1 cellular context compared by ENCODE assay signal in the genomic region with DNA sequence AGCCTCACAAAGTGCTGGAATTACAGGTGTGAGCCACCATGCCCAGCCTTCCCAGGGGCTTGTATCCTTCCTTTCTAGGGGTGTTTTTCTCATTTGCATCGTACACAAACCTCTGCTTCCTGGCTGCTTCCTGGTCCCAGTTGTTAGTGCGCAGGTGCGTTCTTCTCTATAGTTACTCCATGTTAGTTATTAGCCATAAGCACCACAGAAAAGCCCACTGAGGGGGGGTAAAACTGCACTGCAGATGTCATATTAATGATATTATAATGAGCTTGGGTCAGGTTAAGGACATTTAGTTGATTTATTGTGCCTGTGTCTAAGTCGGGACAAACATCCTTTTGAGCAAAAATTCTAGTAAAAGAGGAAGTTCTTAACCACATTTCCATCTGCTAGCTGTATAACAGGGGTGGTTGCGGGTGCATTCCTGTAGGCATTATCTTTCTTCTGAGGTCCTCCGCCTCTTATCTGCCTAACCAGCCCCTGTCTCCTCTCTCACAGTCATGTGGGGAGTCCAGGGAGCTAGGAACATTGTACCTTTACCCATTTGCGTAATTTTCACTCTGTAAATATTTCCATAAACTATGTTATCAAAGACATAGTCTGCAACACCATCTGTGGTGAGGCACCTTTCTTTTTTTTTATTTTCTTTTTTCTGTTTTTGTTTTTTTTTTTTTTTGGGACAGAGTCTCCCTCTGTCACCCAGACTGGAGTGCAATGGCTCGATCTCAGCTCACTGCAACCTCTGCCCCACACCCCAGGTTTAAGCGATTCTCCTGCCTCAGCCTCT.
A peak's percentile ranks its signal among the peaks of the same experiment; 100 is the strongest.
TF ChIP-seq lines count a peak whose summit lies in the region.

No MANE protein-coding gene starts in this region.

TF ChIP-seq in GM12878, 131 proteins besides CTCF, POLR2A, EP300 and RAD21 (continued from another document):
- TF ChIP-seq E4F1 (IDR thresholded peaks at IDR 0.05; ENCODE audit: borderline replicate concordance, partially characterized antibody) (no peak), ATF7 (IDR thresholded peaks at IDR 0.05; ENCODE audit: low read depth) (no peak), ZNF622 (IDR thresholded peaks at IDR 0.05) (no peak), CBFB (IDR thresholded peaks at IDR 0.05; ENCODE audit: low read depth) (no peak), ZNF687 (IDR thresholded peaks at IDR 0.05) (no peak), RUNX3 (IDR thresholded peaks at IDR 0.05; ENCODE audit: low read length) (peak; percentile 74), KAT2A (conservative IDR thresholded peaks at IDR 0.05; ENCODE audit: control insufficient read depth, low read depth, low read length) (no peak), CHD1 (IDR thresholded peaks at IDR 0.05; ENCODE audit: low read depth, low read length) (no peak), POU2F2 (IDR thresholded peaks at IDR 0.05; ENCODE audit: borderline replicate concordance, low read depth, low read length) (no peak), ZNF274 (IDR thresholded peaks at IDR 0.05; ENCODE audit: insufficient read depth, insufficient read length) (no peak), TCF3 (IDR thresholded peaks at IDR 0.05; ENCODE audit: borderline replicate concordance, insufficient read depth, low read depth, low read length) (no peak), GATAD2B (conservative IDR thresholded peaks at IDR 0.05; ENCODE audit: low read depth) (no peak), MEF2B (IDR thresholded peaks at IDR 0.05; ENCODE audit: partially characterized antibody, poor library complexity, severe bottlenecking) (no peak), USF2 (IDR thresholded peaks at IDR 0.05; ENCODE audit: borderline replicate concordance, low read depth, low read length) (no peak), ASH2L (IDR thresholded peaks at IDR 0.05; ENCODE audit: borderline replicate concordance, low read depth) (no peak), PAX5 (IDR thresholded peaks at IDR 0.05; ENCODE audit: borderline replicate concordance, low read depth, low read length) (no peak), ZZZ3 (IDR thresholded peaks at IDR 0.05; ENCODE audit: control insufficient read depth, insufficient read length, low read depth) (no peak), RAD51 (IDR thresholded peaks at IDR 0.05) (no peak), CBX5 (IDR thresholded peaks at IDR 0.05; ENCODE audit: low read depth) (no peak), PAX8 (IDR thresholded peaks at IDR 0.05) (no peak), SPI1 (IDR thresholded peaks at IDR 0.05; ENCODE audit: borderline replicate concordance, insufficient read depth, low read depth, low read length) (peak; percentile 55; the same call in 1 of the 2 replicates), ZNF384 (IDR thresholded peaks at IDR 0.05; ENCODE audit: borderline replicate concordance, low read depth, low read length) (no peak), IKZF2 (IDR thresholded peaks at IDR 0.05) (peak; percentile 71 to 79; a peak in 3 of 4 replicates), ZBED1 (IDR thresholded peaks at IDR 0.05; ENCODE audit: borderline replicate concordance) (no peak), IKZF1 (conservative IDR thresholded peaks at IDR 0.05) (peak; percentile 55; the same call in 1 of the 2 replicates), STAT3 (IDR thresholded peaks at IDR 0.05; ENCODE audit: low read depth, low read length) (no peak)
- TF ChIP-seq, protein P1, sequence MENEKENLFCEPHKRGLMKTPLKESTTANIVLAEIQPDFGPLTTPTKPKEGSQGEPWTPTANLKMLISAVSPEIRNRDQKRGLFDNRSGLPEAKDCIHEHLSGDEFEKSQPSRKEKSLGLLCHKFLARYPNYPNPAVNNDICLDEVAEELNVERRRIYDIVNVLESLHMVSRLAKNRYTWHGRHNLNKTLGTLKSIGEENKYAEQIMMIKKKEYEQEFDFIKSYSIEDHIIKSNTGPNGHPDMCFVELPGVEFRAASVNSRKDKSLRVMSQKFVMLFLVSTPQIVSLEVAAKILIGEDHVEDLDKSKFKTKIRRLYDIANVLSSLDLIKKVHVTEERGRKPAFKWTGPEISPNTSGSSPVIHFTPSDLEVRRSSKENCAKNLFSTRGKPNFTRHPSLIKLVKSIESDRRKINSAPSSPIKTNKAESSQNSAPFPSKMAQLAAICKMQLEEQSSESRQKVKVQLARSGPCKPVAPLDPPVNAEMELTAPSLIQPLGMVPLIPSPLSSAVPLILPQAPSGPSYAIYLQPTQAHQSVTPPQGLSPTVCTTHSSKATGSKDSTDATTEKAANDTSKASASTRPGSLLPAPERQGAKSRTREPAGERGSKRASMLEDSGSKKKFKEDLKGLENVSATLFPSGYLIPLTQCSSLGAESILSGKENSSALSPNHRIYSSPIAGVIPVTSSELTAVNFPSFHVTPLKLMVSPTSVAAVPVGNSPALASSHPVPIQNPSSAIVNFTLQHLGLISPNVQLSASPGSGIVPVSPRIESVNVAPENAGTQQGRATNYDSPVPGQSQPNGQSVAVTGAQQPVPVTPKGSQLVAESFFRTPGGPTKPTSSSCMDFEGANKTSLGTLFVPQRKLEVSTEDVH (IDR thresholded peaks at IDR 0.05; ENCODE audit: low read depth, partially characterized antibody) = no peak
- TF ChIP-seq, protein P2, sequence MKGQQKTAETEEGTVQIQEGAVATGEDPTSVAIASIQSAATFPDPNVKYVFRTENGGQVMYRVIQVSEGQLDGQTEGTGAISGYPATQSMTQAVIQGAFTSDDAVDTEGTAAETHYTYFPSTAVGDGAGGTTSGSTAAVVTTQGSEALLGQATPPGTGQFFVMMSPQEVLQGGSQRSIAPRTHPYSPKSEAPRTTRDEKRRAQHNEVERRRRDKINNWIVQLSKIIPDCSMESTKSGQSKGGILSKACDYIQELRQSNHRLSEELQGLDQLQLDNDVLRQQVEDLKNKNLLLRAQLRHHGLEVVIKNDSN (IDR thresholded peaks at IDR 0.05; ENCODE audit: borderline replicate concordance, extremely low read length, insufficient read depth, low read depth, low read length) = no peak
